Comparison of ENCODE assay signal across 16 cellular contexts in genomic region chr2:28643324-28643723, GRCh38.
A peak's percentile ranks its signal among the peaks of the same experiment; 100 is the strongest.
DNase-seq lines count a peak whose midpoint lies in the region; ATAC-seq and TF ChIP-seq lines count a peak whose summit lies in the region.
"Had no signal": no experiment of that assay in that cellular context is flagged by ENCODE, and none has a peak within 500 bp of the region (broad histone marks: within the 10 kb centered on the region; RNA-seq: fewer than 3 reads in every experiment).

No MANE protein-coding gene starts in this region.

- no peak overlapping the region for H3K4me3 ChIP-seq in A673 (ENCODE audit: low read depth, low read length, poor library complexity, severe bottlenecking)
- H3K4me3 ChIP-seq: tibial nerve had no signal

- TF ChIP-seq CTCF in RWPE1 (conservative IDR thresholded peaks at IDR 0.05; ENCODE audit: low read depth), result no peak
- no peak for TF ChIP-seq CTCF in omental fat pad (IDR thresholded peaks at IDR 0.05)
- TF ChIP-seq CTCF in A673 (conservative IDR thresholded peaks at IDR 0.05; ENCODE audit: low read depth, low read length), result no peak

- intact Hi-C loops in A673 (cut with micrococcal nuclease; ENCODE audit: unreplicated experiment), result no loop called here

- ATAC-seq in esophagus mucosa (peak; percentile 66), omental fat pad (ENCODE audit: low FRiP score) (peak; percentile 24)

- H3K4me1 ChIP-seq in A673 (ENCODE audit: insufficient read depth, low read length, poor library complexity, severe bottlenecking), result peaks cover 12% of the 10 kb centered on the region

- POLR2A ChIA-PET in RWPE1 (lab: Yijun Ruan, JAX; ENCODE audit: low non-redundant PET), result no interaction called here
- POLR2A ChIA-PET in A673 (lab: Charles Lee; ENCODE audit: low non-redundant PET), result no interaction called here

- DNase-seq in A172 (ENCODE audit: low spot score) (peak; percentile 56), RWPE1 (ENCODE audit: low spot score) (peak; percentile 54), omental fat pad (ENCODE audit: low spot score) (no peak), islet precursor cell (no peak), SKM-1 treated with dmso at 0.1 percent for 144 hours (lab: John Stamatoyannopoulos, UW; ENCODE audit: unreplicated experiment) (no peak), NOMO-1 treated with DMSO at 0.1 percent for 48 hours (lab: John Stamatoyannopoulos, UW; ENCODE audit: unreplicated experiment) (no peak), A673 (ENCODE audit: low spot score) (no peak)
- DNase-seq: activated T-cell treated with anti-CD3 and anti-CD28 coated beads, Interleukin-2, amount 50 U/mL, for 48 hours; amniotic stem cell; DMS153; effector CD8-positive, alpha-beta T cell; KG1; NCI-H1694 treated with DMSO at 0.1 percent for 48 hours; NK-92 treated with Interleukin-12 subunit alpha and Interleukin-12 subunit beta, amount 100 ng/mL, for 24 hours had no signal

- H3K36me3 ChIP-seq in A673 (ENCODE audit: insufficient read depth, low read length, poor library complexity, severe bottlenecking), result no peaks in the 10 kb centered on the region
- H3K36me3 ChIP-seq: tibial nerve had no signal

- peak overlapping the region; percentile 93 for H3K27ac ChIP-seq in RWPE1
- no peak overlapping the region for H3K27ac ChIP-seq in A673 (ENCODE audit: low read depth, low read length, poor library complexity, severe bottlenecking)
- H3K27ac ChIP-seq: tibial nerve had no signal

- no TSS peak for BruUV-seq in A673 (replicated peaks; lab: Mats Ljungman, UMichigan)

- no peaks in the 10 kb centered on the region for H3K27me3 ChIP-seq in A673 (replicated peaks; ENCODE audit: insufficient read depth, low read depth, low read length, poor library complexity)
- H3K27me3 ChIP-seq: tibial nerve had no signal

- H3K9me3 ChIP-seq in A673 (ENCODE audit: low read depth, low read length, poor library complexity, severe bottlenecking), result no peaks in the 10 kb centered on the region
- H3K9me3 ChIP-seq: tibial nerve had no signal

- CTCF ChIA-PET in RWPE1 (lab: Yijun Ruan, JAX), result interaction anchor here (0.7 kb wide), 1 partner anchor 751 kb away, joined by 4 read pairs; no protein-coding TSS in a partner anchor
- CTCF ChIA-PET in A673 (lab: Charles Lee), result no interaction called here

Comparison
In these comparisons a context has a peak if more than half of its experiments do, and no peak if none do; other contexts are left out.
1. DNase-seq: peak in A172 (single experiment) and RWPE1 (single experiment); none in omental fat pad (single experiment), islet precursor cell (single experiment), SKM-1 treated with dmso at 0.1 percent for 144 hours (single experiment), NOMO-1 treated with DMSO at 0.1 percent for 48 hours (single experiment) and A673 (single experiment).